ENCODE assay signal across 32 cellular contexts in the genomic region with DNA sequence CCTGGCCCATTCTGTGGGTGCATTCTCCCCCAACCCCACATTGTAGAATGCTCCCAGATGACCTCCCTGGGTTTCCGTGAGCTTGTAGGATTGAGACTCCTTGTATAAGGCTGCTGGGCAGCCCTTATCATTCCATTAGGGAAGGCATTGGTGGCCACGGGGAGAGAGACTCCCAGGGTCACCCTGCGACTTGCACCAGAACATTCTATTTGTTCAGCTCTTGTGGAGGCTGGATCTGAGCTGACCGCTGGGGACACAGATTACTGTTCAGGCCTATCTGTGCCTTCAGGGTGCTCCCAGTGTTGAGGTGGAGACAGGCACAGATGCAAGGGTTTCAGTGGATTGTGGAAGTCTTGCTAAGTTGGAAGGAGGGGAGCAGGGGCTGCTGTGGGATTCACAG. TPM values are rescaled to one million over a fixed set of nuclear protein-coding genes. Genes with fewer than 3 reads are reported as not detected.
DNase-seq lines count a peak whose midpoint lies in the region; ATAC-seq, FAIRE-seq and TF ChIP-seq lines count a peak whose summit lies in the region.
"Had no signal": no experiment of that assay in that cellular context is flagged by ENCODE, and none has a peak within 500 bp of the region (broad histone marks: within the 10 kb centered on the region; RNA-seq: fewer than 3 reads in every experiment).

No MANE protein-coding gene starts in this region.

- no peak overlapping the region; the same call in 1 of the 2 replicates for H3K14ac ChIP-seq in H9 (ENCODE audit: insufficient read depth, low read length)

- no peak for TF ChIP-seq EP300 in stomach (IDR thresholded peaks at IDR 0.05)
- no peak for TF ChIP-seq EP300 in transverse colon (IDR thresholded peaks at IDR 0.05; ENCODE audit: low read depth)

- H2BK5ac ChIP-seq in H9 (ENCODE audit: insufficient read length, low read length) = no peak overlapping the region

- no peaks in the 10 kb centered on the region for H3K4me1 ChIP-seq in H9 (ENCODE audit: insufficient read depth, low read length)
- peaks cover 19 to 63% (median 49%) of the 10 kb centered on the region in 4 donors for H3K4me1 ChIP-seq in stomach
- H3K4me1 ChIP-seq in transverse colon = no peaks in the 10 kb centered on the region
- H3K4me1 ChIP-seq: SJSA1 had no signal

- no peak overlapping the region for H4K8ac ChIP-seq in H9 (replicated peaks; ENCODE audit: insufficient read length, low read depth, low read length)

- peaks cover 0 to 48% (median 27%) of the 10 kb centered on the region in 3 experiments; a peak in 6 of 7 replicates for H3K36me3 Mint-ChIP-seq in H9 (ENCODE audit: insufficient read depth in 1 of 3, low read depth in 3 of 3)
- peaks cover 13% of the 10 kb centered on the region for H3K36me3 Mint-ChIP-seq in nephron progenitor cell (ENCODE audit: low read depth)
- H3K36me3 Mint-ChIP-seq in activated CD4-positive, alpha-beta memory T cell treated with anti-CD3 and anti-CD28 coated beads, Interleukin-2, amount 10 ng/mL, durations not matched to agents 7 days and 5 days (ENCODE audit: low read depth) = peaks cover 3% of the 10 kb centered on the region

- DNase-seq in H9 (no peak), bronchial epithelial cell (ENCODE audit: low read depth) (no peak), nephron progenitor cell (no peak), stomach (peak; percentile 70), cardiac septum (ENCODE audit: low spot score) (no peak), transverse colon (no peak)
- no peak for DNase-seq in activated CD4-positive, alpha-beta memory T cell treated with anti-CD3 and anti-CD28 coated beads, Interleukin-2, amount 10 ng/mL, durations not matched to agents 7 days and 5 days
- DNase-seq: CD8-positive, alpha-beta memory T cell; DMS 273 treated with DMSO at 0.1 percent for 48 hours; DMS79; EL; GF-D8; H7; Kasumi-1; MV-4-11; NCI-H1105; NCI-H1436 treated with DMSO at 0.1 percent for 48 hours; NCI-H1930; NCI-H2107; NCI-H446; NCI-H524 treated with DMSO at 0.1 percent for 48 hours; NCI-H774; NK-92 treated with Interleukin-12 subunit alpha and Interleukin-12 subunit beta, amount 100 ng/mL, for 24 hours; PC-9; Right ventricle myocardium superior had no signal

- H4K5ac ChIP-seq in H9 (ENCODE audit: insufficient read length, low read depth, low read length) = no peak overlapping the region

- H2BK20ac ChIP-seq in H9 (ENCODE audit: low read depth, low read length, poor library complexity, severe bottlenecking) = no peak overlapping the region

- CTCF ChIA-PET in activated CD4-positive, alpha-beta memory T cell treated with anti-CD3 and anti-CD28 coated beads, Interleukin-2, amount 10 ng/mL, durations not matched to agents 7 days and 5 days (lab: Charles Lee) = interaction anchor here (2.3 kb wide), 1 partner anchor 10 kb away, joined by 6 read pairs; no protein-coding TSS in a partner anchor

- peaks cover 61% of the 10 kb centered on the region for H3K36me3 ChIP-seq in bronchial epithelial cell (ENCODE audit: control insufficient read depth, insufficient read depth, low read length)
- peaks cover 44 to 97% (median 94%) of the 10 kb centered on the region in 4 donors for H3K36me3 ChIP-seq in stomach
- peaks cover 0 to 40% (median 20%) of the 10 kb centered on the region in 4 donors for H3K36me3 ChIP-seq in transverse colon

- no peak overlapping the region for H3K18ac ChIP-seq in H9 (ENCODE audit: insufficient read length, low read depth, low read length)

- no peak for ATAC-seq in GM18502 (IDR thresholded peaks at IDR 0.05; ENCODE audit: poor library complexity, unreplicated experiment)
- ATAC-seq: K562 had no signal

- no peak overlapping the region; the same call in 1 of the 2 replicates for H2BK15ac ChIP-seq in H9 (ENCODE audit: low read depth, low read length)

- H3K9me3 ChIP-seq in H9 (ENCODE audit: control insufficient read depth, low read depth, low read length) (no peaks in the 10 kb centered on the region), stomach (no peaks in the 10 kb centered on the region), transverse colon (no peaks in the 10 kb centered on the region)
- H3K9me3 ChIP-seq: SJSA1 had no signal

- H3K4me3 Mint-ChIP-seq in H9 (no peak overlapping the region), nephron progenitor cell (no peak overlapping the region)
- no peak overlapping the region for H3K4me3 Mint-ChIP-seq in activated CD4-positive, alpha-beta memory T cell treated with anti-CD3 and anti-CD28 coated beads, Interleukin-2, amount 10 ng/mL, durations not matched to agents 7 days and 5 days
- H3K4me3 Mint-ChIP-seq: CD14-positive monocyte; CD8-positive, alpha-beta memory T cell had no signal

- H3K79me2 ChIP-seq in H9 (ENCODE audit: insufficient read depth, low read length) = no peaks in the 10 kb centered on the region

- no peak overlapping the region for H2BK12ac ChIP-seq in H9 (ENCODE audit: insufficient read length, low read depth, low read length)

- H3K27me3 Mint-ChIP-seq in H9 (ENCODE audit: low read depth) = no peaks in the 10 kb centered on the region; the same call in 1 of the 2 replicates
- peaks cover 2% of the 10 kb centered on the region for H3K27me3 Mint-ChIP-seq in nephron progenitor cell (ENCODE audit: low read depth, poor library complexity)
- no peaks in the 10 kb centered on the region for H3K27me3 Mint-ChIP-seq in activated CD4-positive, alpha-beta memory T cell treated with anti-CD3 and anti-CD28 coated beads, Interleukin-2, amount 10 ng/mL, durations not matched to agents 7 days and 5 days
- H3K27me3 Mint-ChIP-seq: CD8-positive, alpha-beta memory T cell had no signal

- no peaks in the 10 kb centered on the region for H3K27me3 ChIP-seq in H9 (ENCODE audit: insufficient read depth, low read length)
- no peaks in the 10 kb centered on the region for H3K27me3 ChIP-seq in bronchial epithelial cell (ENCODE audit: control insufficient read depth, insufficient read depth, low read length)
- no peaks in the 10 kb centered on the region for H3K27me3 ChIP-seq in stomach
- H3K27me3 ChIP-seq in transverse colon = no peaks in the 10 kb centered on the region
- H3K27me3 ChIP-seq: SJSA1 had no signal

- H3K27ac ChIP-seq in H9 (ENCODE audit: insufficient read length, low read depth, low read length) (no peak overlapping the region), stomach (peak overlapping the region; percentile 61 to 81 (median 76)), transverse colon (peak overlapping the region in 1 of 4 donors; percentile 34)
- H3K27ac ChIP-seq: PC-9, SJSA1 had no signal

- H3K23ac ChIP-seq in H9 (ENCODE audit: insufficient read length, low read depth, low read length) = no peak overlapping the region

- H3K9me3 Mint-ChIP-seq in H9 = no peaks in the 10 kb centered on the region
- no peaks in the 10 kb centered on the region for H3K9me3 Mint-ChIP-seq in nephron progenitor cell
- no peaks in the 10 kb centered on the region for H3K9me3 Mint-ChIP-seq in activated CD4-positive, alpha-beta memory T cell treated with anti-CD3 and anti-CD28 coated beads, Interleukin-2, amount 10 ng/mL, durations not matched to agents 7 days and 5 days
- H3K9me3 Mint-ChIP-seq: CD14-positive monocyte; CD8-positive, alpha-beta memory T cell had no signal

- no peak overlapping the region for H3K4me3 ChIP-seq in bronchial epithelial cell (ENCODE audit: low read depth, low read length)
- H3K4me3 ChIP-seq in stomach = no peak overlapping the region
- H3K4me3 ChIP-seq in transverse colon = no peak overlapping the region
- H3K4me3 ChIP-seq: K562, PC-9, SJSA1 had no signal

- TF ChIP-seq POLR2A in stomach (IDR thresholded peaks at IDR 0.05) (no peak), transverse colon (IDR thresholded peaks at IDR 0.05) (no peak)

- no peak overlapping the region for H3K9ac ChIP-seq in H9 (ENCODE audit: extremely low read depth, insufficient read length, low read length)

- no peak overlapping the region for H2AK5ac ChIP-seq in H9 (ENCODE audit: insufficient read length, low read length)

- no peak overlapping the region for H3K4ac ChIP-seq in H9 (ENCODE audit: low read depth, low read length)

- H3K4me1 Mint-ChIP-seq in H9 (0 out of 4 replicates have a peak, but pooled peaks cover 0 to 3% of the 10 kb centered on the region in 2 experiments), nephron progenitor cell (peaks cover 7% of the 10 kb centered on the region)
- peaks cover 5% of the 10 kb centered on the region for H3K4me1 Mint-ChIP-seq in activated CD4-positive, alpha-beta memory T cell treated with anti-CD3 and anti-CD28 coated beads, Interleukin-2, amount 10 ng/mL, durations not matched to agents 7 days and 5 days

- H3K27ac Mint-ChIP-seq in H9 (peak overlapping the region; percentile 55 to 91 (median 55); a peak in 3 of 7 replicates), nephron progenitor cell (peak overlapping the region; percentile 86)
- no peak overlapping the region for H3K27ac Mint-ChIP-seq in activated CD4-positive, alpha-beta memory T cell treated with anti-CD3 and anti-CD28 coated beads, Interleukin-2, amount 10 ng/mL, durations not matched to agents 7 days and 5 days

- H3T11ph ChIP-seq in H9 (ENCODE audit: low read length) = no peak overlapping the region

- FAIRE-seq in bronchial epithelial cell (lab: Jason Lieb, UNC) = peak; percentile 75
- FAIRE-seq: GM12892, HTR-8/SVneo, K562 had no signal

- no peak overlapping the region for H2BK120ac ChIP-seq in H9 (ENCODE audit: low read depth, low read length, poor library complexity, severe bottlenecking)

- H3K4me2 ChIP-seq in H9 (ENCODE audit: insufficient read depth, insufficient read length, low read length) = no peak overlapping the region
- H3K4me2 ChIP-seq: PC-9 had no signal

- H4K91ac ChIP-seq in H9 (ENCODE audit: insufficient read length, low read depth, low read length) = no peak overlapping the region

- peaks cover 2% of the 10 kb centered on the region for H3K23me2 ChIP-seq in H9 (ENCODE audit: insufficient read length, low read depth, low read length, poor library complexity, severe bottlenecking)

- H4K20me1 ChIP-seq in H9 (ENCODE audit: control insufficient read depth, insufficient read depth, insufficient read length) = no peaks in the 10 kb centered on the region

- no peaks in the 10 kb centered on the region for H3K79me1 ChIP-seq in H9 (ENCODE audit: insufficient read depth, low read depth, low read length, poor library complexity, severe bottlenecking)

- H3K56ac ChIP-seq in H9 (ENCODE audit: insufficient read length, low read depth, low read length) = no peak overlapping the region

- in situ Hi-C loops in transverse colon (cut with MboI; ENCODE audit: low pct_ligation_motif_present in 1 of 4, low pct_unique_long_range_greater_than_20kb in 1 of 4, low sequenced_read_pairs in 3 of 4) = no loop called here

- TF ChIP-seq CTCF in H9 (conservative IDR thresholded peaks at IDR 0.05) (no peak), bronchial epithelial cell (IDR thresholded peaks at IDR 0.05; ENCODE audit: insufficient read depth, low read length, severe bottlenecking) (no peak), nephron progenitor cell (IDR thresholded peaks at IDR 0.05) (no peak), stomach (IDR thresholded peaks at IDR 0.05) (no peak), transverse colon (IDR thresholded peaks at IDR 0.05) (no peak)

- no CpG with 5 or more reads among the region's 4 CpGs for WGBS in H9 (ENCODE audit: extremely low coverage, insufficient read length, low lambda C conversion rate)
- WGBS in stomach, 5 donors = 30 to 70% (median 41%) methylated on average over 4 of the region's 4 CpGs
- 93% methylated on average over 4 of the region's 4 CpGs; no CpG with 5 or more reads in 1 of the 2 donors for WGBS in transverse colon (ENCODE audit: low coverage in 1 of 2), 2 donors

- no peak overlapping the region for H2AFZ ChIP-seq in H9 (ENCODE audit: low read length)
- H2AFZ ChIP-seq: PC-9 had no signal

- POLR2A ChIA-PET in activated CD4-positive, alpha-beta memory T cell treated with anti-CD3 and anti-CD28 coated beads, Interleukin-2, amount 10 ng/mL, durations not matched to agents 7 days and 5 days (lab: Charles Lee) = no interaction called here

- intact Hi-C loops in stomach (cut with DNase I; ENCODE audit: low total_unique reads) (no loop called here), cardiac septum (cut with DNase I) (no loop called here), transverse colon (cut with DNase I; ENCODE audit: low total_unique reads) (loop anchor here (10.0 kb wide), 1 partner anchor 1341 kb away; no protein-coding TSS in a partner anchor)

RNA-seq across cellular contexts. Expression of gene MICALL1, which starts 17.8 kb away (rescaled TPM):
- 33.3 and 33.8 TPM in 2 replicates for total RNA-seq in H9 (2021)
- total RNA-seq in bronchial epithelial cell = 143 and 201 TPM in 2 replicates
- 100 to 1,000 TPM in 3 of 5 donors, 10 to 100 TPM in 2; 31.4 to 155 (median 112) TPM for total RNA-seq in stomach
- polyA plus RNA-seq in stomach = 10 to 100 TPM; 17.7 to 55.1 (median 35.6) TPM
- 16.5 TPM for total RNA-seq in cardiac septum
- 10 to 100 TPM; 21.8 to 24.1 TPM for total RNA-seq in activated CD4-positive, alpha-beta memory T cell treated with anti-CD3 and anti-CD28 coated beads, Interleukin-2, amount 10 ng/mL, durations not matched to agents 7 days and 5 days
- 10 to 100 TPM; 26.8 to 87.2 (median 37.3) TPM for total RNA-seq in transverse colon

RNA-seq across cellular contexts. Expression of gene C22orf23, which starts 29.5 kb away (rescaled TPM):
- total RNA-seq in H9 (2021) (0.55 and 0.57 TPM in 2 replicates), bronchial epithelial cell (not detected in 2 replicates), stomach (not detected), cardiac septum (0.54 TPM), transverse colon (not detected)
- polyA plus RNA-seq in stomach = 1 to 10 TPM in 1 of 3 donors, under 1 TPM in 2; 0.18 to 1.2 (median 0.31) TPM
- not detected for total RNA-seq in activated CD4-positive, alpha-beta memory T cell treated with anti-CD3 and anti-CD28 coated beads, Interleukin-2, amount 10 ng/mL, durations not matched to agents 7 days and 5 days
- total RNA-seq: MCF 10A, SJSA1 had no signal
- polyA plus RNA-seq: CD14-positive monocyte; CD8-positive, alpha-beta memory T cell had no signal

RNA-seq across cellular contexts. Expression of gene POLR2F, which starts 29.6 kb away (rescaled TPM):
- total RNA-seq in H9 (2021) (141 and 147 TPM in 2 replicates), bronchial epithelial cell (23.7 and 41.0 TPM in 2 replicates), stomach (100 to 1,000 TPM in 2 of 5 donors, 10 to 100 TPM in 3; 41.5 to 145 (median 74.5) TPM), cardiac septum (50.5 TPM), transverse colon (10 to 100 TPM in 3 of 4 donors, 1 to 10 TPM in 1; 7.6 to 65.5 (median 32.6) TPM)
- 100 to 1,000 TPM; 139 to 149 (median 146) TPM for polyA plus RNA-seq in stomach
- total RNA-seq in activated CD4-positive, alpha-beta memory T cell treated with anti-CD3 and anti-CD28 coated beads, Interleukin-2, amount 10 ng/mL, durations not matched to agents 7 days and 5 days = 10 to 100 TPM; 50.1 to 56.4 TPM
